Comparison of ENCODE assay signal across 20 cellular contexts in genomic region chr2:188725981-188726380, GRCh38.
A peak's percentile ranks its signal among the peaks of the same experiment; 100 is the strongest.
DNase-seq lines count a peak whose midpoint lies in the region; ATAC-seq, FAIRE-seq and TF ChIP-seq lines count a peak whose summit lies in the region.
"Had no signal": no experiment of that assay in that cellular context is flagged by ENCODE, and none has a peak within 500 bp of the region (broad histone marks: within the 10 kb centered on the region; RNA-seq: fewer than 3 reads in every experiment).

No MANE protein-coding gene starts in this region.

- in situ Hi-C loops in G401 (cut with HindIII; ENCODE audit: low sequenced_read_pairs) = no loop called here

- H3K4me3 ChIP-seq in GM23338 (no peak overlapping the region), fibroblast of pulmonary artery (replicated peaks; ENCODE audit: low read depth, low read length) (no peak overlapping the region), small intestine (ENCODE audit: low read depth in 1 of 2, low read length in 2 of 2) (no peak overlapping the region)
- H3K4me3 ChIP-seq: upper lobe of right lung had no signal

- H3K9me3 ChIP-seq in small intestine (ENCODE audit: control insufficient read depth, low read depth) = no peaks in the 10 kb centered on the region
- H3K9me3 ChIP-seq: upper lobe of right lung had no signal

- H3K36me3 ChIP-seq in GM23338 (ENCODE audit: insufficient read depth) = no peaks in the 10 kb centered on the region
- H3K36me3 ChIP-seq in small intestine (ENCODE audit: control insufficient read depth in 2 of 2, insufficient read depth in 2 of 2, low read length in 2 of 2) = no peaks in the 10 kb centered on the region
- H3K36me3 ChIP-seq: upper lobe of right lung had no signal

- H3K79me2 ChIP-seq in GM23338 (replicated peaks; ENCODE audit: insufficient read depth) = no peaks in the 10 kb centered on the region

- no peaks in the 10 kb centered on the region for H3K27me3 Mint-ChIP-seq in GM23338 (ENCODE audit: insufficient read depth, low read depth, poor library complexity)
- H3K27me3 Mint-ChIP-seq: activated CD4-positive, alpha-beta T cell treated with anti-CD3 and anti-CD28 coated beads, Interleukin-2, amount 10 ng/mL, durations not matched to agents 24 days and 14 days; activated naive CD4-positive, alpha-beta T cell treated with anti-CD3 and anti-CD28 coated beads, Interleukin-2, amount 10 ng/mL, durations not matched to agents 7 days and 5 days had no signal

- TF ChIP-seq CTCF in GM23338 (conservative IDR thresholded peaks at IDR 0.05; ENCODE audit: low read depth in 2 of 2) = no peak
- TF ChIP-seq CTCF in fibroblast of pulmonary artery (IDR thresholded peaks at IDR 0.05; ENCODE audit: low read length, missing control alignments) = no peak

- H3K36me3 Mint-ChIP-seq in GM23338 (ENCODE audit: low read depth) = no peaks in the 10 kb centered on the region
- H3K36me3 Mint-ChIP-seq: activated naive CD4-positive, alpha-beta T cell treated with anti-CD3 and anti-CD28 coated beads, Interleukin-2, amount 10 ng/mL, durations not matched to agents 7 days and 5 days had no signal

- DNase-seq in GM23338 (ENCODE audit: low spot score) (peak; percentile 41), fibroblast of pulmonary artery (ENCODE audit: low read depth) (peak; percentile 81), renal cortical epithelial cell (ENCODE audit: low read depth) (peak; percentile 14), small intestine (no peak), G401 (ENCODE audit: low spot score) (no peak), inferior parietal cortex (ENCODE audit: extremely low spot score) (no peak)
- DNase-seq: activated CD4-positive, alpha-beta T cell treated with anti-CD3 and anti-CD28 coated beads, Interleukin-2, amount 10 ng/mL, durations not matched to agents 24 days and 14 days; activated naive CD4-positive, alpha-beta T cell treated with anti-CD3 and anti-CD28 coated beads, Interleukin-2, amount 10 ng/mL, durations not matched to agents 7 days and 5 days; activated T-cell treated with anti-CD3 and anti-CD28 coated beads for 4 hours; central memory CD4-positive, alpha-beta T cell; DMS53; endodermal cell; NCI-H1092; Right ventricle myocardium superior; stimulated activated CD4-positive, alpha-beta T cell treated with anti-CD3 and anti-CD28 coated beads, Interleukin-4, amount 100 ng/mL, for 1 hour; upper lobe of right lung had no signal

- no peak overlapping the region for H3K4me2 ChIP-seq in GM23338

- no peaks in the 10 kb centered on the region for H3F3A ChIP-seq in GM23338 (replicated peaks; ENCODE audit: low read depth)

- ATAC-seq in GM23338 = no peak
- ATAC-seq: sciatic nerve, upper lobe of right lung had no signal

- no peak overlapping the region for H3K4me3 Mint-ChIP-seq in GM23338
- H3K4me3 Mint-ChIP-seq: activated CD4-positive, alpha-beta T cell treated with anti-CD3 and anti-CD28 coated beads, Interleukin-2, amount 10 ng/mL, durations not matched to agents 24 days and 14 days; activated naive CD4-positive, alpha-beta T cell treated with anti-CD3 and anti-CD28 coated beads, Interleukin-2, amount 10 ng/mL, durations not matched to agents 7 days and 5 days; endodermal cell; nephron had no signal

- whole genome bisulfite sequencing in small intestine, 3 donors = 41 to 71% (median 46%) methylated on average over 2 of the region's 2 CpGs

- no peak overlapping the region for H2AFZ ChIP-seq in GM23338

- H3K27ac ChIP-seq in GM23338 (ENCODE audit: low read depth) (no peak overlapping the region), small intestine (ENCODE audit: low read depth in 1 of 2, low read length in 1 of 2) (no peak overlapping the region)
- H3K27ac ChIP-seq: C4-2B, upper lobe of right lung had no signal

- H3K4me1 ChIP-seq in GM23338 (ENCODE audit: insufficient read depth) (peaks cover 3% of the 10 kb centered on the region; the same call in 1 of the 2 replicates), small intestine (ENCODE audit: control insufficient read depth in 2 of 2, insufficient read depth in 1 of 2, low read depth in 1 of 2, low read length in 1 of 2) (no peaks in the 10 kb centered on the region)
- H3K4me1 ChIP-seq: upper lobe of right lung had no signal

- H3K9me3 Mint-ChIP-seq in GM23338 = no peaks in the 10 kb centered on the region
- H3K9me3 Mint-ChIP-seq: activated CD4-positive, alpha-beta T cell treated with anti-CD3 and anti-CD28 coated beads, Interleukin-2, amount 10 ng/mL, durations not matched to agents 24 days and 14 days; activated naive CD4-positive, alpha-beta T cell treated with anti-CD3 and anti-CD28 coated beads, Interleukin-2, amount 10 ng/mL, durations not matched to agents 7 days and 5 days; endodermal cell; nephron had no signal

- no peaks in the 10 kb centered on the region for H3K9me2 ChIP-seq in GM23338 (ENCODE audit: insufficient read depth)

- H3K4me1 Mint-ChIP-seq in GM23338 = peaks cover 8% of the 10 kb centered on the region; the same call in 2 of the 3 replicates
- H3K4me1 Mint-ChIP-seq: activated CD4-positive, alpha-beta T cell treated with anti-CD3 and anti-CD28 coated beads, Interleukin-2, amount 10 ng/mL, durations not matched to agents 24 days and 14 days; activated naive CD4-positive, alpha-beta T cell treated with anti-CD3 and anti-CD28 coated beads, Interleukin-2, amount 10 ng/mL, durations not matched to agents 7 days and 5 days had no signal

- H3K27ac Mint-ChIP-seq in GM23338 = no peak overlapping the region
- H3K27ac Mint-ChIP-seq: activated CD4-positive, alpha-beta T cell treated with anti-CD3 and anti-CD28 coated beads, Interleukin-2, amount 10 ng/mL, durations not matched to agents 24 days and 14 days; activated naive CD4-positive, alpha-beta T cell treated with anti-CD3 and anti-CD28 coated beads, Interleukin-2, amount 10 ng/mL, durations not matched to agents 7 days and 5 days; endodermal cell had no signal

- H4K20me1 ChIP-seq in GM23338 (replicated peaks; ENCODE audit: insufficient read depth) = no peaks in the 10 kb centered on the region

- H3K27me3 ChIP-seq in GM23338 (ENCODE audit: insufficient read depth) (no peaks in the 10 kb centered on the region), small intestine (ENCODE audit: control insufficient read depth in 2 of 2, insufficient read depth in 2 of 2, low read length in 2 of 2) (no peaks in the 10 kb centered on the region)
- H3K27me3 ChIP-seq: upper lobe of right lung had no signal

- FAIRE-seq in TTC549 (lab: Jason Lieb, UNC) (peak; percentile 87), small intestine (lab: Jason Lieb, UNC) (no peak)

TF ChIP-seq in GM23338, 12 proteins besides CTCF, POLR2A, EP300 and RAD21:
- no peak for TF ChIP-seq POLR2AphosphoS5 (IDR thresholded peaks at IDR 0.05; ENCODE audit: low read depth)
- no peak for TF ChIP-seq ZNF331 (CRISPR knock-in tag; IDR thresholded peaks at IDR 0.05; ENCODE audit: low read depth)
- TF ChIP-seq EZH2 (IDR thresholded peaks at IDR 0.05; ENCODE audit: low read depth, unreplicated experiment) = no peak
- no peak for TF ChIP-seq JUNB (IDR thresholded peaks at IDR 0.05; ENCODE audit: unreplicated experiment)
- TF ChIP-seq CREB1 (CRISPR knock-in tag; IDR thresholded peaks at IDR 0.05; ENCODE audit: low read depth) = no peak
- TF ChIP-seq REST (IDR thresholded peaks at IDR 0.05; ENCODE audit: unreplicated experiment) = no peak
- TF ChIP-seq, protein P1, sequence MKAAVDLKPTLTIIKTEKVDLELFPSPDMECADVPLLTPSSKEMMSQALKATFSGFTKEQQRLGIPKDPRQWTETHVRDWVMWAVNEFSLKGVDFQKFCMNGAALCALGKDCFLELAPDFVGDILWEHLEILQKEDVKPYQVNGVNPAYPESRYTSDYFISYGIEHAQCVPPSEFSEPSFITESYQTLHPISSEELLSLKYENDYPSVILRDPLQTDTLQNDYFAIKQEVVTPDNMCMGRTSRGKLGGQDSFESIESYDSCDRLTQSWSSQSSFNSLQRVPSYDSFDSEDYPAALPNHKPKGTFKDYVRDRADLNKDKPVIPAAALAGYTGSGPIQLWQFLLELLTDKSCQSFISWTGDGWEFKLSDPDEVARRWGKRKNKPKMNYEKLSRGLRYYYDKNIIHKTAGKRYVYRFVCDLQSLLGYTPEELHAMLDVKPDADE (IDR thresholded peaks at IDR 0.05) = no peak

Comparison
In these comparisons a context has a peak if more than half of its experiments do, and no peak if none do; other contexts are left out.
1. DNase-seq: peak in GM23338 (single experiment), fibroblast of pulmonary artery (single experiment) and renal cortical epithelial cell (single experiment); none in small intestine (single experiment), G401 (single experiment) and inferior parietal cortex (single experiment).